26 cellular contexts compared by ENCODE assay signal in genomic region chr6:1599469-1599868, GRCh38. TPM values are rescaled to one million over a fixed set of nuclear protein-coding genes. Genes with fewer than 3 reads are reported as not detected.
"Had no signal": no experiment of that assay in that cellular context is flagged by ENCODE, and none has a peak within 500 bp of the region (broad histone marks: within the 10 kb centered on the region; RNA-seq: fewer than 3 reads in every experiment).

No MANE protein-coding gene starts in this region.

- H3K4me1 ChIP-seq: prostate gland, uterus had no signal

- DNase-seq: hypothalamus; immature natural killer cell; kidney; left colon; lower lobe of right lung; mammary epithelial cell; mesenchymal stem cell; nucleus accumbens; ovary; retina; right cardiac atrium; stimulated activated CD4-positive, alpha-beta T cell treated with anti-CD3 and anti-CD28 coated beads, Interleukin-4, amount 100 ng/mL, for 24 hours; stimulated activated naive CD4-positive, alpha-beta T cell treated with Interleukin-2 at 50 U/mL for 16 hours; stimulated activated naive CD8-positive, alpha-beta T cell treated with anti-CD3 and anti-CD28 coated beads, Interleukin-15, amount 100 ng/mL, for 72 hours; substantia nigra; transverse colon; upper lobe of right lung; uterus had no signal

- H3K36me3 ChIP-seq: heart left ventricle, left lung, lower lobe of right lung, ovary, prostate gland, transverse colon, upper lobe of right lung, uterus had no signal

- ATAC-seq: heart left ventricle; left colon; left lung; lower lobe of right lung; naive thymus-derived CD8-positive, alpha-beta T cell; right cardiac atrium; sciatic nerve; stimulated activated memory B cell treated with anti-CD40 and anti-IgM and Interleukin-4, amounts not matched to agents 10 μg/mL and 1 μg/mL and 100 μg/mL, for 72 hours; stimulated activated naive CD8-positive, alpha-beta T cell treated with anti-CD3 and anti-CD28 coated beads, Interleukin-15, amount 100 ng/mL, for 72 hours; upper lobe of right lung had no signal

- H3K27me3 ChIP-seq: ovary had no signal

- H3K27ac ChIP-seq: heart left ventricle, left lung, lower lobe of right lung, ovary, prostate gland, skin epidermis, transverse colon, upper lobe of right lung, uterus had no signal

- H3K4me3 ChIP-seq: heart left ventricle, left lung, lower lobe of right lung, ovary, prostate gland, skin epidermis, transverse colon, upper lobe of right lung, uterus had no signal

- FAIRE-seq: islet of Langerhans, kidney had no signal

- H3K9me3 ChIP-seq: heart left ventricle, left lung, lower lobe of right lung, ovary, prostate gland, transverse colon, upper lobe of right lung, uterus had no signal

RNA-seq across cellular contexts. Expression of gene FOXC1, which starts 10.2 kb away (rescaled TPM):
- total RNA-seq: naive thymus-derived CD8-positive, alpha-beta T cell had no signal
- polyA plus RNA-seq: naive thymus-derived CD8-positive, alpha-beta T cell had no signal
